15 cellular contexts compared by ENCODE assay signal in genomic region chr7:13992621-13992982, GRCh38. TPM values are rescaled to one million over a fixed set of nuclear protein-coding genes. Genes with fewer than 3 reads are reported as not detected.
DNase-seq lines count a peak whose midpoint lies in the region; ATAC-seq and TF ChIP-seq lines count a peak whose summit lies in the region.
"Had no signal": no experiment of that assay in that cellular context is flagged by ENCODE, and none has a peak within 500 bp of the region (broad histone marks: within the 10 kb centered on the region; RNA-seq: fewer than 3 reads in every experiment).

No MANE protein-coding gene starts in this region.

- H3K9me3 ChIP-seq in heart left ventricle: no peaks in the 10 kb centered on the region
- no peaks in the 10 kb centered on the region for H3K9me3 ChIP-seq in mesodermal cell (ENCODE audit: control insufficient read depth, low read length)
- no peaks in the 10 kb centered on the region for H3K9me3 ChIP-seq in transverse colon
- H3K9me3 ChIP-seq: A549 had no signal

- peak overlapping the region in 8 of 12 donors; percentile 67 to 85 (median 78) for H3K4me3 ChIP-seq in heart left ventricle
- H3K4me3 ChIP-seq in dorsolateral prefrontal cortex: peak overlapping the region in 40 of 59 donors; percentile 54 to 90 (median 76)
- H3K4me3 ChIP-seq in mesodermal cell (ENCODE audit: extremely low read depth, insufficient read depth, low read length, poor library complexity, severe bottlenecking): no peak overlapping the region
- no peak overlapping the region for H3K4me3 ChIP-seq in transverse colon
- H3K4me3 ChIP-seq: A549 had no signal

- H3K36me3 ChIP-seq in heart left ventricle (no peaks in the 10 kb centered on the region), mesodermal cell (ENCODE audit: control insufficient read depth, insufficient read depth, low read length) (no peaks in the 10 kb centered on the region), transverse colon (no peaks in the 10 kb centered on the region)

- TF ChIP-seq POLR2A in heart left ventricle (IDR thresholded peaks at IDR 0.05) (no peak), transverse colon (IDR thresholded peaks at IDR 0.05) (no peak)

- TF ChIP-seq CTCF in heart left ventricle (IDR thresholded peaks at IDR 0.05) (no peak), dorsolateral prefrontal cortex (IDR thresholded peaks at IDR 0.05 in 54 of 56, conservative IDR thresholded peaks at IDR 0.05 in 2 of 56; ENCODE audit: low read depth in 1 of 56, partially characterized antibody in 56 of 56) (no peak), transverse colon (IDR thresholded peaks at IDR 0.05) (no peak)

- in situ Hi-C loops in transverse colon (cut with MboI; ENCODE audit: low pct_ligation_motif_present in 1 of 4, low pct_unique_long_range_greater_than_20kb in 1 of 4, low sequenced_read_pairs in 3 of 4): no loop called here

- no peak for DNase-seq in heart left ventricle
- no peak for DNase-seq in Right ventricle myocardium inferior (ENCODE audit: missing footprints)
- no peak for DNase-seq in dorsolateral prefrontal cortex
- no peak for DNase-seq in transverse colon
- no peak for DNase-seq in sciatic nerve (ENCODE audit: low spot score)
- DNase-seq in DMS114 treated with DMSO at 0.1 percent for 48 hours (lab: John Stamatoyannopoulos, UW; ENCODE audit: unreplicated experiment): no peak
- DNase-seq in hepatic stellate cell (ENCODE audit: low spot score): no peak
- DNase-seq: activated CD4-positive, alpha-beta T cell treated with anti-CD3 and anti-CD28 coated beads for 48 hours; activated T-cell treated with anti-CD3 and anti-CD28 coated beads, Interleukin-2, amount 50 U/mL, for 4 hours; dermis blood vessel endothelial cell; GDM1; NCI-H524 treated with DMSO at 0.1 percent for 48 hours; stimulated activated naive CD8-positive, alpha-beta T cell treated with anti-CD3 and anti-CD28 coated beads, Interleukin-15, amount 100 ng/mL, for 72 hours had no signal

- intact Hi-C loops in heart left ventricle (cut with DNase I): loop anchor here in 5 of 10 donors (5.0 to 10.0 kb wide), 5 partner anchors 80 to 465 kb away; no protein-coding TSS in a partner anchor
- intact Hi-C loops in Right ventricle myocardium inferior (cut with DNase I): loop anchor here (5.0 to 10.0 kb wide), 4 partner anchors 80 to 465 kb away; no protein-coding TSS in a partner anchor
- intact Hi-C loops in dorsolateral prefrontal cortex (cut with DNase I): loop anchor here in 1 of 2 donors (10.0 kb wide), 1 partner anchor 462 kb away; no protein-coding TSS in a partner anchor
- intact Hi-C loops in transverse colon (cut with DNase I; ENCODE audit: low total_unique reads): no loop called here
- intact Hi-C loops in sciatic nerve (cut with DNase I): no loop called here

- no peak for ATAC-seq in heart left ventricle
- no peak for ATAC-seq in Right ventricle myocardium inferior
- no peak for ATAC-seq in sciatic nerve
- ATAC-seq: A549; activated T-cell treated with anti-CD3 and anti-CD28 coated beads, Interleukin-2, amount 50 U/mL, for 4 hours; stimulated activated naive CD8-positive, alpha-beta T cell treated with anti-CD3 and anti-CD28 coated beads, Interleukin-15, amount 100 ng/mL, for 72 hours had no signal

- H3K27ac ChIP-seq in heart left ventricle (peak overlapping the region; percentile 73 to 96 (median 93)), dorsolateral prefrontal cortex (peak overlapping the region in 41 of 59 donors; percentile 0 to 94 (median 74)), mesodermal cell (ENCODE audit: low read depth, low read length, severe bottlenecking) (peak overlapping the region; percentile 98), transverse colon (peak overlapping the region in 3 of 4 donors; percentile 83 to 85 (median 84))
- H3K27ac ChIP-seq: A549 had no signal

- peaks cover 0 to 2% (median 0%) of the 10 kb centered on the region in 9 donors for H3K27me3 ChIP-seq in heart left ventricle
- H3K27me3 ChIP-seq in dorsolateral prefrontal cortex: no peaks in the 10 kb centered on the region
- peaks cover 7% of the 10 kb centered on the region for H3K27me3 ChIP-seq in transverse colon

- no peak for TF ChIP-seq EP300 in transverse colon (IDR thresholded peaks at IDR 0.05; ENCODE audit: low read depth)

- 53 to 74% (median 65%) methylated on average over 1 of the region's 1 CpG for WGBS in heart left ventricle, 4 donors
- 83 to 100% methylated on average over 1 of the region's 1 CpG for WGBS in mesodermal cell (ENCODE audit: insufficient coverage in 2 of 2), 2 experiments
- WGBS in transverse colon (ENCODE audit: low coverage in 1 of 2), 2 donors: 60 to 67% methylated on average over 1 of the region's 1 CpG

- H3K4me1 ChIP-seq in heart left ventricle (peaks cover 0 to 12% (median 4%) of the 10 kb centered on the region in 12 donors), mesodermal cell (ENCODE audit: control insufficient read depth, insufficient read depth, low read length, poor library complexity, severe bottlenecking) (peaks cover 10% of the 10 kb centered on the region), transverse colon (peaks cover 0 to 24% (median 11%) of the 10 kb centered on the region in 4 donors)
- H3K4me1 ChIP-seq: A549 had no signal

RNA-seq across cellular contexts. Expression of gene ETV1, which starts 3.1 kb away (rescaled TPM):
- 100 to 1,000 TPM in 2 of 9 donors, 10 to 100 TPM in 7; 37.5 to 118 (median 91.7) TPM for total RNA-seq in heart left ventricle
- polyA plus RNA-seq in heart left ventricle: 10 to 100 TPM in 1 of 2 donors, 1 to 10 TPM in 1; 9.6 to 44.0 TPM
- 27.9 TPM for total RNA-seq in Right ventricle myocardium inferior
- 10 to 100 TPM; 19.5 to 70.3 (median 38.4) TPM for total RNA-seq in dorsolateral prefrontal cortex
- polyA plus RNA-seq in mesodermal cell (2013, experiment 1 of 2): 42.4 TPM
- 38.9 TPM for polyA plus RNA-seq in mesodermal cell (2013, experiment 2 of 2)
- total RNA-seq in transverse colon: 10 to 100 TPM in 1 of 4 donors, 1 to 10 TPM in 2, not detected in 1; 2.0 to 32.9 (median 3.0) TPM
- 45.3 TPM for total RNA-seq in sciatic nerve

Comparison
In these comparisons a context has a peak if more than half of its experiments do, and no peak if none do; other contexts are left out.
1. H3K4me3 ChIP-seq: peak in heart left ventricle (8 of 12) and dorsolateral prefrontal cortex (40 of 59); none in mesodermal cell (single experiment) and transverse colon (0 of 4).
2. Peak in every context shown above with its lines, with median percentiles within 50 percentile points of each other: H3K27ac ChIP-seq.